8 cellular contexts compared by ENCODE assay signal in genomic region chr1:173867141-173867752, GRCh38. TPM values are rescaled to one million over a fixed set of nuclear protein-coding genes. Genes with fewer than 3 reads are reported as not detected.
DNase-seq lines count a peak whose midpoint lies in the region; ATAC-seq and TF ChIP-seq lines count a peak whose summit lies in the region.

No MANE protein-coding gene starts in this region.

- peak overlapping the region; percentile 75 for H3K27ac ChIP-seq in CD8-positive, alpha-beta T cell (ENCODE audit: low read depth, low read length)
- peak overlapping the region; percentile 86 for H3K27ac ChIP-seq in MM.1S (ENCODE audit: low read length)
- peak overlapping the region; percentile 91 to 98 (median 97) for H3K27ac ChIP-seq in body of pancreas
- H3K27ac ChIP-seq in left lung, result peak overlapping the region; percentile 97 to 99
- H3K27ac ChIP-seq in stomach smooth muscle (ENCODE audit: low read length), result peak overlapping the region; percentile 90

- CTCF ChIA-PET in CD8-positive, alpha-beta T cell (lab: Charles Lee), result interaction anchor here (1.1 kb wide), 1 partner anchor 42 kb away, joined by 3 read pairs; no protein-coding TSS in a partner anchor

- whole genome bisulfite sequencing in body of pancreas, 2 donors, result 2 to 4% methylated on average over 30 to 32 of the region's 32 CpGs

- no peak for ATAC-seq in CD8-positive, alpha-beta T cell
- ATAC-seq in body of pancreas, result peak; percentile 1
- peak; percentile 1 for ATAC-seq in left lung

- H3K27me3 ChIP-seq in CD8-positive, alpha-beta T cell (ENCODE audit: insufficient read depth, low read length), result no peaks in the 10 kb centered on the region
- H3K27me3 ChIP-seq in MM.1S (replicated peaks; ENCODE audit: insufficient read depth, low read length) (no peaks in the 10 kb centered on the region), body of pancreas (no peaks in the 10 kb centered on the region), left lung (no peaks in the 10 kb centered on the region), stomach smooth muscle (ENCODE audit: control insufficient read depth in 1 of 2, insufficient read depth in 2 of 2, low read length in 2 of 2) (no peaks in the 10 kb centered on the region)

- H3K36me3 ChIP-seq in CD8-positive, alpha-beta T cell (ENCODE audit: insufficient read depth, low read length), result peaks cover 25% of the 10 kb centered on the region
- H3K36me3 ChIP-seq in MM.1S (replicated peaks; ENCODE audit: insufficient read depth, low read length) (peaks cover 31% of the 10 kb centered on the region), body of pancreas (replicated peaks in 1 of 2; ENCODE audit: insufficient read depth in 1 of 2, low read depth in 2 of 2) (peaks cover 0 to 11% of the 10 kb centered on the region in 2 donors), left lung (peaks cover 3 to 53% of the 10 kb centered on the region in 2 donors), stomach smooth muscle (ENCODE audit: control insufficient read depth in 2 of 2, insufficient read depth in 2 of 2, low read length in 2 of 2) (peaks cover 35 to 37% of the 10 kb centered on the region in 2 donors)

- H3K4me3 ChIP-seq in CD8-positive, alpha-beta T cell (ENCODE audit: low read depth, low read length), result peak overlapping the region; percentile 74
- H3K4me3 ChIP-seq in MM.1S (ENCODE audit: low read length) (peak overlapping the region; percentile 90), body of pancreas (peak overlapping the region; percentile 71 to 88), left lung (peak overlapping the region; percentile 72 to 87), stomach smooth muscle (ENCODE audit: low read length in 2 of 2) (peak overlapping the region; percentile 92 to 99)

- H3K27ac Mint-ChIP-seq in CD8-positive, alpha-beta T cell, result peak overlapping the region; percentile 96

- no peak for TF ChIP-seq CTCF in CD8-positive, alpha-beta T cell (IDR thresholded peaks at IDR 0.05)
- TF ChIP-seq CTCF in MM.1S (IDR thresholded peaks at IDR 0.05; ENCODE audit: low read length) (no peak), body of pancreas (IDR thresholded peaks at IDR 0.05) (no peak), left lung (IDR thresholded peaks at IDR 0.05) (no peak)

- no peak overlapping the region; the same call in 1 of the 2 replicates for H2AFZ ChIP-seq in MM.1S (ENCODE audit: low read length)

- no peak for TF ChIP-seq POLR2A in body of pancreas (IDR thresholded peaks at IDR 0.05)

- H3K4me2 ChIP-seq in MM.1S (ENCODE audit: low read depth, low read length), result peak overlapping the region; percentile 77

- H3K9me3 ChIP-seq in CD8-positive, alpha-beta T cell (ENCODE audit: low read length), result no peaks in the 10 kb centered on the region
- H3K9me3 ChIP-seq in MM.1S (replicated peaks; ENCODE audit: insufficient read depth, low read length) (no peaks in the 10 kb centered on the region), body of pancreas (no peaks in the 10 kb centered on the region), left lung (no peaks in the 10 kb centered on the region), stomach smooth muscle (ENCODE audit: control insufficient read depth in 2 of 2, low read length in 2 of 2) (no peaks in the 10 kb centered on the region)

- POLR2A ChIA-PET in CD8-positive, alpha-beta T cell (lab: Charles Lee), result interaction anchor here (1.0 to 3.3 kb wide), 10 partner anchors 15 to 1132 kb away, joined by 3 to 24 read pairs (median 10); partner anchors contain the start of genes CACYBP, CENPL, DARS2 and KLHL20

- H3K9me2 ChIP-seq in MM.1S (replicated peaks; ENCODE audit: insufficient read depth, low read length), result no peaks in the 10 kb centered on the region

- peak in 1 of 7 experiments; percentile 1 for DNase-seq in CD8-positive, alpha-beta T cell
- no peak for DNase-seq in MM.1S
- DNase-seq in body of pancreas, result no peak
- peak in 1 of 2 donors; percentile 82 for DNase-seq in left lung
- no peak for DNase-seq in CD1c-positive myeloid dendritic cell (ENCODE audit: extremely low spot score)
- DNase-seq in NCI-H2227 treated with DMSO at 0.1 percent for 48 hours (lab: John Stamatoyannopoulos, UW), result no peak
- no peak for DNase-seq in cortex of kidney (lab: John Stamatoyannopoulos, UW)

- peak overlapping the region; percentile 95 for H3K4me3 Mint-ChIP-seq in CD8-positive, alpha-beta T cell

- H3K36me3 Mint-ChIP-seq in CD8-positive, alpha-beta T cell, result peaks cover 71% of the 10 kb centered on the region

- H3K27me3 Mint-ChIP-seq in CD8-positive, alpha-beta T cell (ENCODE audit: low read depth), result no peaks in the 10 kb centered on the region

- intact Hi-C loops in CD8-positive, alpha-beta T cell (cut with DNase I, micrococcal nuclease), result loop anchor here (2.0 to 10.0 kb wide), 4 partner anchors 155 to 1155 kb away; partner anchors contain the start of genes KLHL20 (in 1 of the 2) and MRPS14 (in 1 of the 2)
- intact Hi-C loops in body of pancreas (cut with DNase I) (loop anchor here (10.0 kb wide), 1 partner anchor 88 kb away; no protein-coding TSS in a partner anchor), left lung (cut with DNase I) (no loop called here)

- peaks cover 64% of the 10 kb centered on the region for H3F3A ChIP-seq in MM.1S (ENCODE audit: insufficient read depth, low read length)

- no peaks in the 10 kb centered on the region for H3K9me3 Mint-ChIP-seq in CD8-positive, alpha-beta T cell

- H3K9ac ChIP-seq in MM.1S (ENCODE audit: low read length), result peak overlapping the region; percentile 83
- H3K9ac ChIP-seq in stomach smooth muscle (ENCODE audit: low read length in 2 of 2), result peak overlapping the region; percentile 73 to 80

- peaks cover 38% of the 10 kb centered on the region for H3K79me2 ChIP-seq in MM.1S (ENCODE audit: low read length)

- H3K4me1 ChIP-seq in CD8-positive, alpha-beta T cell (ENCODE audit: insufficient read depth, low read length), result peaks cover 61% of the 10 kb centered on the region
- peaks cover 43% of the 10 kb centered on the region for H3K4me1 ChIP-seq in MM.1S (ENCODE audit: low read length)
- H3K4me1 ChIP-seq in body of pancreas, result peaks cover 61% of the 10 kb centered on the region
- peaks cover 33 to 73% of the 10 kb centered on the region in 2 donors for H3K4me1 ChIP-seq in left lung
- H3K4me1 ChIP-seq in stomach smooth muscle (ENCODE audit: control insufficient read depth, insufficient read depth, low read length), result peaks cover 6% of the 10 kb centered on the region

- H4K20me1 ChIP-seq in MM.1S (ENCODE audit: insufficient read depth, low read length), result peaks cover 44% of the 10 kb centered on the region

- H3K4me1 Mint-ChIP-seq in CD8-positive, alpha-beta T cell (ENCODE audit: low read depth), result peaks cover 67% of the 10 kb centered on the region

RNA-seq across cellular contexts. Expression of gene GAS5, which starts 0.5 kb away (rescaled TPM):
- 100 to 1,000 TPM; 774 to 800 TPM for total RNA-seq in CD8-positive, alpha-beta T cell
- total RNA-seq in body of pancreas, result 100 to 1,000 TPM; 413 to 570 TPM
- 100 to 1,000 TPM; 260 to 261 TPM for total RNA-seq in left lung

RNA-seq across cellular contexts. Expression of gene ZBTB37, which starts 0.9 kb away (rescaled TPM):
- 10 to 100 TPM in 1 of 2 experiments, 1 to 10 TPM in 1; 8.8 to 10.4 TPM for total RNA-seq in CD8-positive, alpha-beta T cell
- 1 to 10 TPM; 6.2 to 6.6 TPM for total RNA-seq in body of pancreas
- 10 to 100 TPM; 10.0 to 11.6 TPM for total RNA-seq in left lung

RNA-seq across cellular contexts. Expression of gene CENPL, which starts 42.6 kb away (rescaled TPM):
- 1 to 10 TPM; 4.0 to 5.7 TPM for total RNA-seq in CD8-positive, alpha-beta T cell
- total RNA-seq in body of pancreas (1 to 10 TPM in 1 of 2 donors, under 1 TPM in 1; 0.99 to 1.0 TPM), left lung (1 to 10 TPM; 7.2 to 8.3 TPM)

RNA-seq across cellular contexts. Expression of gene DARS2, which starts 42.8 kb away (rescaled TPM):
- total RNA-seq in CD8-positive, alpha-beta T cell, result 1 to 10 TPM; 1.5 to 1.6 TPM
- total RNA-seq in body of pancreas (10 to 100 TPM in 1 of 2 donors, 1 to 10 TPM in 1; 7.5 to 11.2 TPM), left lung (10 to 100 TPM; 20.5 to 21.1 TPM)

RNA-seq across cellular contexts. Expression of gene SERPINC1, which starts 49.9 kb away (rescaled TPM):
- not detected for total RNA-seq in CD8-positive, alpha-beta T cell
- total RNA-seq in body of pancreas (not detected), left lung (under 1 TPM; 0.29 to 0.44 TPM)

Comparison
In these comparisons a context has a peak if more than half of its experiments do, and no peak if none do; other contexts are left out.
1. intact Hi-C loops: an anchor here in CD8-positive, alpha-beta T cell (2.0 to 10.0 kb wide) and body of pancreas (10.0 kb wide); none called in left lung.